In genomic region chr20:956330-956951, GRCh38 we compare ENCODE assay signal across 1 cellular context.
TF ChIP-seq lines count a peak whose summit lies in the region.

No MANE protein-coding gene starts in this region.

TF ChIP-seq in HepG2, 621 proteins besides CTCF, POLR2A, EP300 and RAD21 (continued from another document and continues in another):
- TF ChIP-seq, protein P1, sequence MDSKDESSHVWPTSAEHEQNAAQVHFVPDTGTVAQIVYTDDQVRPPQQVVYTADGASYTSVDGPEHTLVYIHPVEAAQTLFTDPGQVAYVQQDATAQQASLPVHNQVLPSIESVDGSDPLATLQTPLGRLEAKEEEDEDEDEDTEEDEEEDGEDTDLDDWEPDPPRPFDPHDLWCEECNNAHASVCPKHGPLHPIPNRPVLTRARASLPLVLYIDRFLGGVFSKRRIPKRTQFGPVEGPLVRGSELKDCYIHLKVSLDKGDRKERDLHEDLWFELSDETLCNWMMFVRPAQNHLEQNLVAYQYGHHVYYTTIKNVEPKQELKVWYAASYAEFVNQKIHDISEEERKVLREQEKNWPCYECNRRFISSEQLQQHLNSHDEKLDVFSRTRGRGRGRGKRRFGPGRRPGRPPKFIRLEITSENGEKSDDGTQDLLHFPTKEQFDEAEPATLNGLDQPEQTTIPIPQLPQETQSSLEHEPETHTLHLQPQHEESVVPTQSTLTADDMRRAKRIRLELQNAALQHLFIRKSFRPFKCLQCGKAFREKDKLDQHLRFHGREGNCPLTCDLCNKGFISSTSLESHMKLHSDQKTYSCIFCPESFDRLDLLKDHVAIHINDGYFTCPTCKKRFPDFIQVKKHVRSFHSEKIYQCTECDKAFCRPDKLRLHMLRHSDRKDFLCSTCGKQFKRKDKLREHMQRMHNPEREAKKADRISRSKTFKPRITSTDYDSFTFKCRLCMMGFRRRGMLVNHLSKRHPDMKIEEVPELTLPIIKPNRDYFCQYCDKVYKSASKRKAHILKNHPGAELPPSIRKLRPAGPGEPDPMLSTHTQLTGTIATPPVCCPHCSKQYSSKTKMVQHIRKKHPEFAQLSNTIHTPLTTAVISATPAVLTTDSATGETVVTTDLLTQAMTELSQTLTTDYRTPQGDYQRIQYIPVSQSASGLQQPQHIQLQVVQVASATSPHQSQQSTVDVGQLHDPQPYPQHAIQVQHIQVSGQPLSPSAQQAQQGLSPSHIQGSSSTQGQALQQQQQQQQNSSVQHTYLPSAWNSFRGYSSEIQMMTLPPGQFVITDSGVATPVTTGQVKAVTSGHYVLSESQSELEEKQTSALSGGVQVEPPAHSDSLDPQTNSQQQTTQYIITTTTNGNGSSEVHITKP (CRISPR knock-in tag; IDR thresholded peaks at IDR 0.05; ENCODE audit: low read depth): 0 out of 2 replicates have a peak, but pooled peaks have one; percentile 48
- TF ChIP-seq MAFF (IDR thresholded peaks at IDR 0.05; ENCODE audit: low read depth, low read length) (0 out of 2 replicates have a peak, but pooled peaks have one; percentile 0), ZBTB20 (CRISPR knock-in tag; IDR thresholded peaks at IDR 0.05; ENCODE audit: borderline replicate concordance, low read depth) (no peak), RNF219 (CRISPR knock-in tag; IDR thresholded peaks at IDR 0.05) (no peak), ZNF720 (CRISPR knock-in tag; IDR thresholded peaks at IDR 0.05) (no peak), ZKSCAN8 (CRISPR knock-in tag; IDR thresholded peaks at IDR 0.05; ENCODE audit: borderline replicate concordance) (0 out of 2 replicates have a peak, but pooled peaks have one; percentile 48), ZZZ3 (CRISPR knock-in tag; IDR thresholded peaks at IDR 0.05; ENCODE audit: borderline replicate concordance) (peak; percentile 58; the same call in 1 of the 2 replicates), NFE2L2 (IDR thresholded peaks at IDR 0.05; ENCODE audit: low read length) (peak; percentile 18; the same call in 1 of the 2 replicates), PITX1 (CRISPR knock-in tag; IDR thresholded peaks at IDR 0.05) (peak; percentile 80; the same call in 1 of the 2 replicates), CEBPZ (IDR thresholded peaks at IDR 0.05; ENCODE audit: low read length) (no peak), ATF3 (CRISPR knock-in tag; IDR thresholded peaks at IDR 0.05) (peak; percentile 20; the same call in 1 of the 2 replicates), CHD4 (IDR thresholded peaks at IDR 0.05; ENCODE audit: borderline replicate concordance, low read length) (no peak), ZNF281 (CRISPR knock-in tag; IDR thresholded peaks at IDR 0.05; ENCODE audit: borderline replicate concordance) (peak; percentile 42; the same call in 1 of the 2 replicates), FOXP1 (IDR thresholded peaks at IDR 0.05) (no peak), FOXP1 (CRISPR knock-in tag; IDR thresholded peaks at IDR 0.05) (no peak), SRF (IDR thresholded peaks at IDR 0.05; ENCODE audit: low read depth, low read length) (no peak), ZNF263 (CRISPR knock-in tag; IDR thresholded peaks at IDR 0.05) (0 out of 2 replicates have a peak, but pooled peaks have one; percentile 33), SIN3A (IDR thresholded peaks at IDR 0.05; ENCODE audit: borderline replicate concordance, low read depth, low read length) (no peak), PAX8 (CRISPR knock-in tag; IDR thresholded peaks at IDR 0.05; ENCODE audit: borderline replicate concordance) (peak; percentile 70; the same call in 1 of the 2 replicates), POGK (CRISPR knock-in tag; conservative IDR thresholded peaks at IDR 0.05) (peak; percentile 36; the same call in 1 of the 2 replicates), YY1 (IDR thresholded peaks at IDR 0.05; ENCODE audit: insufficient read depth, insufficient replicate concordance, low read depth, low read length) (peak; percentile 18), ZNF781 (CRISPR knock-in tag; IDR thresholded peaks at IDR 0.05; ENCODE audit: borderline replicate concordance, not compliant biosample characterization) (peak; percentile 32), ZSCAN21 (CRISPR knock-in tag; IDR thresholded peaks at IDR 0.05; ENCODE audit: borderline replicate concordance) (no peak), U2AF1 (optimal IDR thresholded peaks at IDR 0.05; ENCODE audit: low read depth, low read length) (peak; percentile 42), ATAD3A (CRISPR knock-in tag; IDR thresholded peaks at IDR 0.05) (no peak), ZNF264 (CRISPR knock-in tag; IDR thresholded peaks at IDR 0.05) (no peak), ZNF564 (CRISPR knock-in tag; IDR thresholded peaks at IDR 0.05) (no peak), MYC (CRISPR knock-in tag; IDR thresholded peaks at IDR 0.05; ENCODE audit: borderline replicate concordance) (peak; percentile 37; the same call in 1 of the 2 replicates), REL (CRISPR knock-in tag; conservative IDR thresholded peaks at IDR 0.05) (0 out of 2 replicates have a peak, but pooled peaks have one; percentile 59)
- TF ChIP-seq, protein P2, sequence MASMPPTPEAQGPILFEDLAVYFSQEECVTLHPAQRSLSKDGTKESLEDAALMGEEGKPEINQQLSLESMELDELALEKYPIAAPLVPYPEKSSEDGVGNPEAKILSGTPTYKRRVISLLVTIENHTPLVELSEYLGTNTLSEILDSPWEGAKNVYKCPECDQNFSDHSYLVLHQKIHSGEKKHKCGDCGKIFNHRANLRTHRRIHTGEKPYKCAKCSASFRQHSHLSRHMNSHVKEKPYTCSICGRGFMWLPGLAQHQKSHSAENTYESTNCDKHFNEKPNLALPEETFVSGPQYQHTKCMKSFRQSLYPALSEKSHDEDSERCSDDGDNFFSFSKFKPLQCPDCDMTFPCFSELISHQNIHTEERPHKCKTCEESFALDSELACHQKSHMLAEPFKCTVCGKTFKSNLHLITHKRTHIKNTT (CRISPR knock-in tag; IDR thresholded peaks at IDR 0.05): no peak
- TF ChIP-seq, protein P3, sequence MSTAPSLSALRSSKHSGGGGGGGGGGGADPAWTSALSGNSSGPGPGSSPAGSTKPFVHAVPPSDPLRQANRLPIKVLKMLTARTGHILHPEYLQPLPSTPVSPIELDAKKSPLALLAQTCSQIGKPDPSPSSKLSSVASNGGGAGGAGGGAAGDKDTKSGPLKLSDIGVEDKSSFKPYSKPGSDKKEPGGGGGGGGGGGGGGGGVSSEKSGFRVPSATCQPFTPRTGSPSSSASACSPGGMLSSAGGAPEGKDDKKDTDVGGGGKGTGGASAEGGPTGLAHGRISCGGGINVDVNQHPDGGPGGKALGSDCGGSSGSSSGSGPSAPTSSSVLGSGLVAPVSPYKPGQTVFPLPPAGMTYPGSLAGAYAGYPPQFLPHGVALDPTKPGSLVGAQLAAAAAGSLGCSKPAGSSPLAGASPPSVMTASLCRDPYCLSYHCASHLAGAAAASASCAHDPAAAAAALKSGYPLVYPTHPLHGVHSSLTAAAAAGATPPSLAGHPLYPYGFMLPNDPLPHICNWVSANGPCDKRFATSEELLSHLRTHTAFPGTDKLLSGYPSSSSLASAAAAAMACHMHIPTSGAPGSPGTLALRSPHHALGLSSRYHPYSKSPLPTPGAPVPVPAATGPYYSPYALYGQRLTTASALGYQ (CRISPR knock-in tag; IDR thresholded peaks at IDR 0.05): no peak
- TF ChIP-seq, protein P4, sequence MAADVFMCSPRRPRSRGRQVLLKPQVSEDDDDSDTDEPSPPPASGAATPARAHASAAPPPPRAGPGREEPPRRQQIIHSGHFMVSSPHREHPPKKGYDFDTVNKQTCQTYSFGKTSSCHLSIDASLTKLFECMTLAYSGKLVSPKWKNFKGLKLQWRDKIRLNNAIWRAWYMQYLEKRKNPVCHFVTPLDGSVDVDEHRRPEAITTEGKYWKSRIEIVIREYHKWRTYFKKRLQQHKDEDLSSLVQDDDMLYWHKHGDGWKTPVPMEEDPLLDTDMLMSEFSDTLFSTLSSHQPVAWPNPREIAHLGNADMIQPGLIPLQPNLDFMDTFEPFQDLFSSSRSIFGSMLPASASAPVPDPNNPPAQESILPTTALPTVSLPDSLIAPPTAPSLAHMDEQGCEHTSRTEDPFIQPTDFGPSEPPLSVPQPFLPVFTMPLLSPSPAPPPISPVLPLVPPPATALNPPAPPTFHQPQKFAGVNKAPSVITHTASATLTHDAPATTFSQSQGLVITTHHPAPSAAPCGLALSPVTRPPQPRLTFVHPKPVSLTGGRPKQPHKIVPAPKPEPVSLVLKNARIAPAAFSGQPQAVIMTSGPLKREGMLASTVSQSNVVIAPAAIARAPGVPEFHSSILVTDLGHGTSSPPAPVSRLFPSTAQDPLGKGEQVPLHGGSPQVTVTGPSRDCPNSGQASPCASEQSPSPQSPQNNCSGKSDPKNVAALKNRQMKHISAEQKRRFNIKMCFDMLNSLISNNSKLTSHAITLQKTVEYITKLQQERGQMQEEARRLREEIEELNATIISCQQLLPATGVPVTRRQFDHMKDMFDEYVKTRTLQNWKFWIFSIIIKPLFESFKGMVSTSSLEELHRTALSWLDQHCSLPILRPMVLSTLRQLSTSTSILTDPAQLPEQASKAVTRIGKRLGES (CRISPR knock-in tag; IDR thresholded peaks at IDR 0.05; ENCODE audit: borderline replicate concordance): no peak
